26 cellular contexts compared by ENCODE assay signal in genomic region chr3:52394751-52395502, GRCh38. TPM values are rescaled to one million over a fixed set of nuclear protein-coding genes. Genes with fewer than 3 reads are reported as not detected.
DNase-seq lines count a peak whose midpoint lies in the region; ATAC-seq, FAIRE-seq and TF ChIP-seq lines count a peak whose summit lies in the region.
"Had no signal": no experiment of that assay in that cellular context is flagged by ENCODE, and none has a peak within 500 bp of the region (broad histone marks: within the 10 kb centered on the region; RNA-seq: fewer than 3 reads in every experiment).

No MANE protein-coding gene starts in this region.

- H3K27ac Mint-ChIP-seq in T-helper 17 cell: peak overlapping the region; percentile 53

- H3K4me1 Mint-ChIP-seq in T-helper 17 cell: peaks cover 3% of the 10 kb centered on the region

- H3K4me1 ChIP-seq in kidney (ENCODE audit: control insufficient read depth in 1 of 2, insufficient read depth in 1 of 2, low read depth in 1 of 2, low read length in 2 of 2) (no peaks in the 10 kb centered on the region), psoas muscle (no peaks in the 10 kb centered on the region)

- peaks cover 14 to 16% of the 10 kb centered on the region in 2 donors for H3K36me3 ChIP-seq in kidney (ENCODE audit: control insufficient read depth in 1 of 2, insufficient read depth in 2 of 2, low read length in 2 of 2)
- peaks cover 0 to 30% of the 10 kb centered on the region in 2 donors for H3K36me3 ChIP-seq in psoas muscle (ENCODE audit: insufficient read depth in 1 of 2, low read depth in 1 of 2)

- H3K27ac ChIP-seq in kidney (ENCODE audit: low read depth in 2 of 2, low read length in 2 of 2): no peak overlapping the region
- H3K27ac ChIP-seq in psoas muscle: no peak overlapping the region
- H3K27ac ChIP-seq in caudate nucleus (ENCODE audit: low read depth, low read length): no peak overlapping the region
- H3K27ac ChIP-seq: RWPE1 had no signal

- H3K9me3 ChIP-seq in T-helper 17 cell (ENCODE audit: control insufficient read depth, low read length, poor library complexity, severe bottlenecking): no peaks in the 10 kb centered on the region
- no peaks in the 10 kb centered on the region for H3K9me3 ChIP-seq in kidney (ENCODE audit: control insufficient read depth in 1 of 2, low read length in 2 of 2)
- H3K9me3 ChIP-seq in psoas muscle: no peaks in the 10 kb centered on the region

- H3K9ac ChIP-seq in kidney (ENCODE audit: low read length in 2 of 2): no peak overlapping the region

- H3K4me3 Mint-ChIP-seq in T-helper 17 cell: no peak overlapping the region

- peaks cover 14% of the 10 kb centered on the region for H3K36me3 Mint-ChIP-seq in T-helper 17 cell (ENCODE audit: low read depth)

- FAIRE-seq in kidney (lab: Jason Lieb, UNC): no peak
- FAIRE-seq: G401.6, GM12892 had no signal

- no peaks in the 10 kb centered on the region for H3K27me3 ChIP-seq in psoas muscle (ENCODE audit: insufficient read depth in 3 of 3, low read length in 2 of 3)

- ATAC-seq in Right ventricle myocardium superior (ENCODE audit: poor library complexity) (no peak), left cardiac atrium (no peak), T-helper 17 cell (no peak), psoas muscle (no peak), GM19395 (IDR thresholded peaks at IDR 0.05; ENCODE audit: unreplicated experiment) (no peak)

- H3K27me3 Mint-ChIP-seq in T-helper 17 cell: no peaks in the 10 kb centered on the region

- intact Hi-C loops in Right ventricle myocardium superior (cut with DNase I) (no loop called here), left cardiac atrium (cut with DNase I) (no loop called here), kidney (cut with DNase I) (no loop called here), psoas muscle (cut with DNase I) (no loop called here)

- no peak overlapping the region for H3K4me3 ChIP-seq in kidney (ENCODE audit: low read length in 2 of 2)
- no peak overlapping the region for H3K4me3 ChIP-seq in psoas muscle

- TF ChIP-seq CTCF in kidney (IDR thresholded peaks at IDR 0.05; ENCODE audit: borderline replicate concordance, extremely low read depth, insufficient read depth) (no peak), psoas muscle (IDR thresholded peaks at IDR 0.05) (no peak)

- DNase-seq in Right ventricle myocardium superior (peak; percentile 20), left cardiac atrium (no peak), T-helper 17 cell (peak in 1 of 3 donors; percentile 11), kidney (peak; percentile 56), psoas muscle (peak; percentile 7 to 45), caudate nucleus (lab: John Stamatoyannopoulos, UW) (no peak), cerebellum (ENCODE audit: low spot score) (no peak)
- DNase-seq: AML-193; C1 segment of cervical spinal cord; GOT3; HCEC 1CT; KG1; NCI-H1092; NCI-H1436; NCI-H2029; NCI-H226; NCI-H524; NCI-H774; NK-92 treated with Interleukin-12 subunit alpha and Interleukin-12 subunit beta, amount 100 ng/mL, for 24 hours had no signal

- 88 to 91% (median 88%) methylated on average over 10 of the region's 10 CpGs for WGBS in psoas muscle, 3 donors

RNA-seq across cellular contexts. Expression of gene BAP1, which starts 14.9 kb away (rescaled TPM):
- total RNA-seq in Right ventricle myocardium superior (46.2 TPM), left cardiac atrium (10 to 100 TPM; 52.6 to 62.4 TPM), T-helper 17 cell (100 to 1,000 TPM; 107 to 114 TPM), kidney (72.5 TPM), psoas muscle (10 to 100 TPM; 61.1 to 78.1 (median 70.7) TPM), cerebellum (56.5 TPM)
- polyA plus RNA-seq in kidney (ENCODE audit: insufficient read depth, low read depth, low replicate concordance) (61.6 TPM), psoas muscle (100 to 1,000 TPM in 1 of 3 donors, 10 to 100 TPM in 2; 65.7 to 104 (median 78.9) TPM)

RNA-seq across cellular contexts. Expression of gene PHF7, which starts 15.5 kb away (rescaled TPM):
- total RNA-seq in Right ventricle myocardium superior (16.8 TPM), left cardiac atrium (10 to 100 TPM; 13.1 to 16.0 TPM), T-helper 17 cell (10 to 100 TPM; 11.1 to 13.0 TPM), kidney (8.8 TPM), psoas muscle (10 to 100 TPM in 1 of 4 donors, 1 to 10 TPM in 3; 4.2 to 15.5 (median 7.3) TPM), cerebellum (5.3 TPM)
- polyA plus RNA-seq in kidney (ENCODE audit: insufficient read depth, low read depth, low replicate concordance) (3.9 TPM), psoas muscle (10 to 100 TPM in 1 of 3 donors, 1 to 10 TPM in 2; 4.2 to 13.4 (median 4.6) TPM)

RNA-seq across cellular contexts. Expression of gene SEMA3G, which starts 50.0 kb away (rescaled TPM):
- total RNA-seq in Right ventricle myocardium superior (10.4 TPM), left cardiac atrium (10 to 100 TPM; 13.7 to 19.9 TPM), T-helper 17 cell (1 to 10 TPM; 1.5 to 2.3 TPM), kidney (25.7 TPM), psoas muscle (10 to 100 TPM in 2 of 4 donors, 1 to 10 TPM in 2; 6.0 to 13.8 (median 9.5) TPM), cerebellum (3.3 TPM)
- polyA plus RNA-seq in kidney (ENCODE audit: insufficient read depth, low read depth, low replicate concordance) (28.2 TPM), psoas muscle (1 to 10 TPM; 6.2 to 8.8 (median 6.5) TPM)
- polyA plus RNA-seq: AG04450 had no signal

RNA-seq across cellular contexts. Expression of gene TNNC1, which starts 58.9 kb away (rescaled TPM):
- total RNA-seq in Right ventricle myocardium superior (7,948 TPM), left cardiac atrium (1,000 to 10,000 TPM; 2,841 to 3,233 TPM), T-helper 17 cell (1 to 10 TPM; 3.7 to 3.8 TPM), kidney (2.2 TPM), psoas muscle (1,000 to 10,000 TPM; 5,645 to 6,422 (median 6,257) TPM), cerebellum (0.64 TPM)
- polyA plus RNA-seq in kidney (ENCODE audit: insufficient read depth, low read depth, low replicate concordance) (86.6 TPM), psoas muscle (1,000 to 10,000 TPM; 4,153 to 7,172 (median 6,558) TPM)
- total RNA-seq: Daoy, HT1080 had no signal

Comparison
In these comparisons a context has a peak if more than half of its experiments do, and no peak if none do; other contexts are left out.
1. DNase-seq: peak in Right ventricle myocardium superior (single experiment), kidney (single experiment) and psoas muscle (2 of 2); none in left cardiac atrium (single experiment), caudate nucleus (0 of 61) and cerebellum (single experiment).